Comparison of ENCODE assay signal across 8 cellular contexts in the genomic region with DNA sequence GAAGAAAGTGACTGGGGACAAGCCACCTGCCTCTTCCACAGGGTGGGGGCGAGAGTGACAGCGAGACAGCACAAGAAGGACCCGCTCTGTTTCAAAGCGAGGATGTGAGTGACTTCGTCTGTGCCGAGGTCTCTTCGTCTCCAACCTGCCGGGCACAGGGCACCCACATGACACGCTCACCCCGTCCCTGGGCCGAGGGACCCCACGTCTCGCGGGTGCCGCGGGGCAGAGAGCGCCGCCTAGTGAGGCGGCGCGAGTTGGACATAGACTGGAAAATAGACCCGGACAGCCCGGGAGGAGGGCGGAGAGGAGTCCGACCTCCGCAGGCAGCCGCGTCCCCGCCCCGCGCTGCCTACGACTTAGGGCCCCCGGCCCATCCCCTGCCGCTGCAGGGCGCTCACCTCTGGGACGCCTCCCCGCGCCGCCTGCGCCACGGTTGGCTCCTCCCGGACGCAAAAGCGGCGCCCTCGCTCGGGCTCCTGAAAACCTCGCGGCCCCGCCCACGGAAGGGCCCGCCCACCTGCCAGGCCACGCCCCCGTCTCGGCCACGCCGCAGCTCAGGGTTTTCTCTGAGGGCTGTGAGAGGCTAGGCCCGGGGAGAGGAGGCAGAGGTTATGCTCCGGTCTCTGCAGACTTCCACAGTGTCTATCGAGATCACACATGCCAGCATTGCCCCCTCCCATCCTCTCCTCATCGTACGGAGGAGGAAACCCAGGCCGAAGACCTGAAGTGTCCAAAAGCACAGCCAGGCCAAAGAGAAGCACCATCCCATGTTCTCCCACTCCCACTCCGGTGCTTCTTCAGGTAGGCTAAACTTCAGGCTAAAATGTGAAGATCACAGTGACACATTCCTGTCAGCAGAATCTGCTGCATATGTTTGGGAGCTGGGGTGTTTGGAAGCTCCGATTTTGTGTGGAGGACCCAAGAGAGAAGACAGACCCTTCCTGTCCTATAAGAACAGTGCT. TPM values are rescaled to one million over a fixed set of nuclear protein-coding genes. Genes with fewer than 3 reads are reported as not detected.
DNase-seq lines count a peak whose midpoint lies in the region; ATAC-seq and TF ChIP-seq lines count a peak whose summit lies in the region.

TSS of gene TLR5 (minus strand) at position 454 of the 965 bp plus-strand sequence. CDS start 30,217 bp downstream, outside the sequence.

- H3K27me3 Mint-ChIP-seq in activated CD4-positive, alpha-beta T cell treated with anti-CD3 and anti-CD28 coated beads, Interleukin-2, amount 10 ng/mL, durations not matched to agents 24 days and 14 days: peaks cover 11% of the 10 kb centered on the region

- no peaks in the 10 kb centered on the region for H3K27me3 ChIP-seq in right lobe of liver

- intact Hi-C loops in activated CD4-positive, alpha-beta T cell treated with anti-CD3 and anti-CD28 coated beads, Interleukin-2, amount 10 ng/mL, durations not matched to agents 24 days and 14 days (cut with micrococcal nuclease): loop anchor here (1.0 kb wide), 2 partner anchors 10 to 38 kb away; no protein-coding TSS in a partner anchor
- intact Hi-C loops in right lobe of liver (cut with DNase I): no loop called here

- no peaks in the 10 kb centered on the region for H3K9me3 ChIP-seq in right lobe of liver

- peak; percentile 92 for DNase-seq in AG20443 (ENCODE audit: low spot score)
- peak; percentile 58 for DNase-seq in NCI-H345 treated with DMSO at 0.1 percent for 48 hours (lab: John Stamatoyannopoulos, UW; ENCODE audit: unreplicated experiment)
- DNase-seq in activated CD4-positive, alpha-beta T cell treated with anti-CD3 and anti-CD28 coated beads, Interleukin-2, amount 10 ng/mL, durations not matched to agents 24 days and 14 days: peak; percentile 97
- peak; percentile 44 for DNase-seq in cortex of kidney (lab: John Stamatoyannopoulos, UW)
- DNase-seq in right lobe of liver: peak; percentile 90 to 94 (median 92)
- peak; percentile 89 to 90 for DNase-seq in stimulated activated CD4-positive, alpha-beta T cell treated with anti-CD3 and anti-CD28 coated beads, Interleukin-4, amount 100 ng/mL, for 4 hours

- peaks cover 10% of the 10 kb centered on the region for H3K4me1 Mint-ChIP-seq in activated CD4-positive, alpha-beta T cell treated with anti-CD3 and anti-CD28 coated beads, Interleukin-2, amount 10 ng/mL, durations not matched to agents 24 days and 14 days

- H3K4me1 ChIP-seq in right lobe of liver: peaks cover 0 to 5% (median 2%) of the 10 kb centered on the region in 4 donors

- no peaks in the 10 kb centered on the region for H3K36me3 ChIP-seq in right lobe of liver

- H3K4me3 ChIP-seq in right lobe of liver: peak within 1 kb of the TSS; percentile 51 to 73 (median 60)

- H3K27ac ChIP-seq in right lobe of liver: peak within 1 kb of the TSS in 1 of 3 donors; percentile 61

- ATAC-seq in GM19025 (IDR thresholded peaks at IDR 0.05; ENCODE audit: low read depth, unreplicated experiment) (peak; percentile 89), HG03280 (IDR thresholded peaks at IDR 0.05; ENCODE audit: unreplicated experiment) (peak; percentile 88), right lobe of liver (peak; percentile 95 to 96 (median 96))

- peak; percentile 51 to 70 (median 62) for TF ChIP-seq CTCF in right lobe of liver (IDR thresholded peaks at IDR 0.05)

- no peak within 1 kb of the TSS for H3K27ac Mint-ChIP-seq in activated CD4-positive, alpha-beta T cell treated with anti-CD3 and anti-CD28 coated beads, Interleukin-2, amount 10 ng/mL, durations not matched to agents 24 days and 14 days

- peak within 1 kb of the TSS; percentile 72 for H3K4me3 Mint-ChIP-seq in activated CD4-positive, alpha-beta T cell treated with anti-CD3 and anti-CD28 coated beads, Interleukin-2, amount 10 ng/mL, durations not matched to agents 24 days and 14 days

- WGBS in right lobe of liver (ENCODE audit: insufficient coverage, low coverage, low lambda C conversion rate, missing lambda C conversion rate): 30% methylated on average over 7 of the region's 65 CpGs

- peak; percentile 58 for TF ChIP-seq POLR2A in right lobe of liver (IDR thresholded peaks at IDR 0.05)

- H3K36me3 Mint-ChIP-seq in activated CD4-positive, alpha-beta T cell treated with anti-CD3 and anti-CD28 coated beads, Interleukin-2, amount 10 ng/mL, durations not matched to agents 24 days and 14 days (ENCODE audit: low read depth): no peaks in the 10 kb centered on the region

- peaks cover 18% of the 10 kb centered on the region for H3K9me3 Mint-ChIP-seq in activated CD4-positive, alpha-beta T cell treated with anti-CD3 and anti-CD28 coated beads, Interleukin-2, amount 10 ng/mL, durations not matched to agents 24 days and 14 days

RNA-seq across cellular contexts. Expression of gene TLR5, which starts in this region (rescaled TPM):
- 0.09 TPM in 1 of 2 replicates, not detected in the other for total RNA-seq in activated CD4-positive, alpha-beta T cell treated with anti-CD3 and anti-CD28 coated beads, Interleukin-2, amount 10 ng/mL, durations not matched to agents 24 days and 14 days
- 1 to 10 TPM in 5 of 6 experiments, under 1 TPM in 1; 0.84 to 3.3 (median 2.5) TPM for total RNA-seq in right lobe of liver

Comparison
In these comparisons a context has a peak if more than half of its experiments do, and no peak if none do; other contexts are left out.
1. Peak in DNase-seq in activated CD4-positive, alpha-beta T cell treated with anti-CD3 and anti-CD28 coated beads, Interleukin-2, amount 10 ng/mL, durations not matched to agents 24 days and 14 days; RNA of the gene not detected or under 1 TPM.
2. DNase-seq: peak in every context shown above with its lines; median percentile 97 in activated CD4-positive, alpha-beta T cell treated with anti-CD3 and anti-CD28 coated beads, Interleukin-2, amount 10 ng/mL, durations not matched to agents 24 days and 14 days; 92 in AG20443; 92 in right lobe of liver; 90 in stimulated activated CD4-positive, alpha-beta T cell treated with anti-CD3 and anti-CD28 coated beads, Interleukin-4, amount 100 ng/mL, for 4 hours; 58 in NCI-H345 treated with DMSO at 0.1 percent for 48 hours; 44 in cortex of kidney.